2 cellular contexts compared by ENCODE assay signal in genomic region chr11:77031599-77031998, GRCh38.
TF ChIP-seq lines count a peak whose summit lies in the region.

No MANE protein-coding gene starts in this region.

TF ChIP-seq in A549, 52 proteins besides CTCF, POLR2A, EP300 and RAD21:
- TF ChIP-seq ZFP36 (IDR thresholded peaks at IDR 0.05; ENCODE audit: borderline replicate concordance, partially characterized antibody) (no peak), ZC3H11A (IDR thresholded peaks at IDR 0.05) (peak; percentile 91)

TF ChIP-seq in K562, 482 proteins besides CTCF, POLR2A, EP300 and RAD21:
- TF ChIP-seq CTCFL (IDR thresholded peaks at IDR 0.05; ENCODE audit: borderline replicate concordance, insufficient read depth, low read depth, low read length, poor library complexity, severe bottlenecking): no peak
- TF ChIP-seq ZNF785 (CRISPR knock-in tag; IDR thresholded peaks at IDR 0.05): no peak
- peak; percentile 83; the same call in 1 of the 2 replicates for TF ChIP-seq ZC3H11A (IDR thresholded peaks at IDR 0.05; ENCODE audit: low read depth, low read length)
- TF ChIP-seq NR4A1 (CRISPR knock-in tag; IDR thresholded peaks at IDR 0.05): no peak
- TF ChIP-seq NR4A1 (tag; IDR thresholded peaks at IDR 0.05): no peak
- TF ChIP-seq MED1 (CRISPR knock-in tag; IDR thresholded peaks at IDR 0.05; ENCODE audit: borderline replicate concordance): no peak
- no peak for TF ChIP-seq PBX2 (CRISPR knock-in tag; IDR thresholded peaks at IDR 0.05; ENCODE audit: low read depth)
- no peak for TF ChIP-seq PBX2 (tag; conservative IDR thresholded peaks at IDR 0.05; ENCODE audit: low read depth)
